In genomic region chr10:132658546-132659205, GRCh38 we compare ENCODE assay signal across 6 cellular contexts.
"Had no signal": no experiment of that assay in that cellular context is flagged by ENCODE, and none has a peak within 500 bp of the region (broad histone marks: within the 10 kb centered on the region; RNA-seq: fewer than 3 reads in every experiment).

No MANE protein-coding gene starts in this region.

- H3K4me3 Mint-ChIP-seq: GM23338, HFFc6 had no signal

- H3K4me1 Mint-ChIP-seq: GM23338 had no signal

- H3K4me1 ChIP-seq: HAP-1 had no signal

- H3K9me3 Mint-ChIP-seq: GM23338, HFFc6 had no signal

- H3K4me3 ChIP-seq: GM23338, HAP-1, K562 had no signal

- H3K36me3 ChIP-seq: HAP-1 had no signal

- ATAC-seq: GM23338, HCT116, K562 had no signal

- DNase-seq: HFFc6, IMR-90 had no signal

- H3K9me3 ChIP-seq: HAP-1 had no signal

- H3K27ac Mint-ChIP-seq: GM23338, HFFc6 had no signal
